Comparison of ENCODE assay signal across 9 cellular contexts in the genomic region with DNA sequence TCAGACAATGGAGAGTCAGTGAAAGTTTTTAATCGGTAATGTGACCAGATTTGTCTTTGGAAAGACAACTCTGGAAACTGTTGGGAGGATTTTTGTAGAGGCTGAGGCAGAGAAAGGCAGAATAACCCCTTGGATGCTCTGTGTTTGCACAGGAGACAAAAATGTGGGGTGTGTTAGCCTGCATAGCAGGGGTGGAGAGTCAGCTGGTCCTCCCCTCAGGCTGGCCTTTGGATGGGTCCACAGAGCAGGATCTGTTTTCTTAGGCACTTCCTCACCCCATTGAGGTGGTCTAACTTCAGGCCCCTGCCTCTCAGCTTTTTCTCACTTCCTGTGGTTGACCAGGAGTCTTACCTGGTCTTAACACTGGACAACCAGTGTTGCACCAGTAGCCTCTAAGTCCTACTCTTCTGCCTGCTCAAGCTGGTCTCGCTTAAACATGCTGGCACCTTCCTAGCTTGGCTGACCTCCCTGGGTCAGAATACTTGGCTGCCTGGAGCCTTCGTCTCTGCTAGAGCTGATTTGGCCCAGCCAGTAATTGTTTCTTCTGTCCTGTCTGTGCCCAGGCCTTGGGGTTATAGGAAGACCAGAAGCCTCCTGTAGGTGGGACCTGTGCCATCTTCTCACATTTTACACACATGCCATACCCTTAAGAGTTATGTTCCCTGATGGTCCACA.
DNase-seq lines count a peak whose midpoint lies in the region; ATAC-seq and TF ChIP-seq lines count a peak whose summit lies in the region.
"Had no signal": no experiment of that assay in that cellular context is flagged by ENCODE, and none has a peak within 500 bp of the region (broad histone marks: within the 10 kb centered on the region; RNA-seq: fewer than 3 reads in every experiment).

No MANE protein-coding gene starts in this region.

- in situ Hi-C loops in IMR-90 (cut with MboI; ENCODE audit: low sequenced_read_pairs) = no loop called here

- H2AK9ac ChIP-seq in IMR-90 (replicated peaks; ENCODE audit: low read depth, low read length, poor library complexity) = peak overlapping the region; percentile 6

- DNase-seq in IMR-90 (peak; percentile 51), esophagus muscularis mucosa (ENCODE audit: extremely low spot score) (peak; percentile 92), lung (ENCODE audit: low spot score) (peak; percentile 30), thoracic aorta (ENCODE audit: low spot score) (no peak)
- no peak for DNase-seq in stimulated activated CD8-positive, alpha-beta memory T cell treated with anti-CD3 and anti-CD28 coated beads, Interleukin-4, amount 100 ng/mL, for 48 hours
- no peak for DNase-seq in activated naive CD4-positive, alpha-beta T cell treated with Interleukin-2 at 50 U/mL for 16 hours
- DNase-seq in stimulated activated CD4-positive, alpha-beta T cell treated with anti-CD3 and anti-CD28 coated beads, Interleukin-4, amount 100 ng/mL, for 1 hour = no peak
- DNase-seq: Peyer's patch had no signal

- ATAC-seq in IMR-90 (ENCODE audit: low read depth) = peak; percentile 42
- no peak for ATAC-seq in lung (ENCODE audit: insufficient read depth, low FRiP score)
- no peak for ATAC-seq in thoracic aorta (ENCODE audit: insufficient number of reproducible peaks, low FRiP score, low read depth)
- ATAC-seq in GM21825 (IDR thresholded peaks at IDR 0.05; ENCODE audit: unreplicated experiment) = no peak

- no peaks in the 10 kb centered on the region for H4K20me1 ChIP-seq in IMR-90 (ENCODE audit: insufficient read depth, low read length)

- no peak for TF ChIP-seq POLR2A in IMR-90 (IDR thresholded peaks at IDR 0.05; ENCODE audit: low read depth, low read length)
- TF ChIP-seq POLR2A in esophagus muscularis mucosa (IDR thresholded peaks at IDR 0.05; ENCODE audit: low read depth) = no peak

- H3K9me3 ChIP-seq in IMR-90 (ENCODE audit: control insufficient read depth, insufficient read depth, low read length) (no peaks in the 10 kb centered on the region), esophagus muscularis mucosa (no peaks in the 10 kb centered on the region), lung (ENCODE audit: control insufficient read depth in 2 of 2, insufficient read depth in 1 of 2, low read length in 1 of 2) (no peaks in the 10 kb centered on the region), thoracic aorta (no peaks in the 10 kb centered on the region)
- H3K9me3 ChIP-seq: Peyer's patch had no signal

- 67% methylated on average over 1 of the region's 3 CpGs; no CpG with 5 or more reads in 1 of the 2 experiments for WGBS in IMR-90 (ENCODE audit: extremely low coverage in 2 of 2, insufficient read length in 1 of 2), 2 experiments
- 38% methylated on average over 3 of the region's 3 CpGs for WGBS in esophagus muscularis mucosa
- WGBS in lung, 2 donors = 71 to 86% methylated on average over 3 of the region's 3 CpGs

- peaks cover 26% of the 10 kb centered on the region for H3K9me1 ChIP-seq in IMR-90 (ENCODE audit: insufficient read depth, low read length)

- 0 out of 2 replicates have a peak overlapping the region, but pooled peaks have one; percentile 6 for H3K56ac ChIP-seq in IMR-90 (ENCODE audit: extremely low read depth, insufficient read depth, low read length)

- CTCF ChIA-PET in IMR-90 (lab: Yijun Ruan, JAX) = interaction anchor here (1.9 kb wide), 1 partner anchor 54 kb away, joined by 5 read pairs; no protein-coding TSS in a partner anchor

- H3K27ac ChIP-seq in IMR-90 (ENCODE audit: insufficient read depth, low read length) = peak overlapping the region; percentile 74
- peak overlapping the region; percentile 59 to 64 (median 60) for H3K27ac ChIP-seq in esophagus muscularis mucosa (replicated peaks in 1 of 4)
- H3K27ac ChIP-seq in lung (ENCODE audit: low read depth in 1 of 2, low read length in 1 of 2) = peak overlapping the region; percentile 45 to 51
- H3K27ac ChIP-seq in thoracic aorta = peak overlapping the region; percentile 91 to 93
- H3K27ac ChIP-seq: Peyer's patch had no signal

- H3K23ac ChIP-seq in IMR-90 (ENCODE audit: low read depth, low read length) = peak overlapping the region; percentile 72

- no peaks in the 10 kb centered on the region for H3K27me3 ChIP-seq in IMR-90 (ENCODE audit: control insufficient read depth, insufficient read depth, low read length)
- no peaks in the 10 kb centered on the region for H3K27me3 ChIP-seq in esophagus muscularis mucosa
- H3K27me3 ChIP-seq in lung (ENCODE audit: control insufficient read depth, insufficient read depth) = no peaks in the 10 kb centered on the region
- H3K27me3 ChIP-seq in thoracic aorta (replicated peaks; ENCODE audit: insufficient read depth) = no peaks in the 10 kb centered on the region
- H3K27me3 ChIP-seq: Peyer's patch had no signal

- TF ChIP-seq EP300 in esophagus muscularis mucosa (IDR thresholded peaks at IDR 0.05) = no peak

- H3K4me2 ChIP-seq in IMR-90 (ENCODE audit: low read depth, low read length) = peak overlapping the region; percentile 35; the same call in 1 of the 2 replicates

- no peak overlapping the region for H3K4me3 ChIP-seq in IMR-90 (ENCODE audit: insufficient read depth, low read depth, low read length)
- no peak overlapping the region for H3K4me3 ChIP-seq in esophagus muscularis mucosa
- H3K4me3 ChIP-seq in lung = no peak overlapping the region
- no peak overlapping the region for H3K4me3 ChIP-seq in thoracic aorta
- H3K4me3 ChIP-seq: Peyer's patch had no signal

- H4K5ac ChIP-seq in IMR-90 (ENCODE audit: low read depth, low read length) = peak overlapping the region; percentile 61

- intact Hi-C loops in IMR-90 (cut with micrococcal nuclease) = no loop called here
- intact Hi-C loops in esophagus muscularis mucosa (cut with DNase I) = no loop called here

- H2BK120ac ChIP-seq in IMR-90 (ENCODE audit: low read depth, low read length) = peak overlapping the region; percentile 83

- 0 out of 2 replicates have a peak overlapping the region, but pooled peaks have one; percentile 9 for H3K9ac ChIP-seq in IMR-90 (ENCODE audit: low read depth, low read length)

- H4K91ac ChIP-seq in IMR-90 (ENCODE audit: insufficient read depth, low read depth, low read length) = peak overlapping the region; percentile 79

- H3K4ac ChIP-seq in IMR-90 (ENCODE audit: low read depth, low read length) = peak overlapping the region; percentile 95

- peak overlapping the region; percentile 76 to 90 for H4K8ac ChIP-seq in IMR-90 (ENCODE audit: low read depth in 2 of 2, low read length in 2 of 2)

- no peak overlapping the region for H2AFZ ChIP-seq in IMR-90 (replicated peaks; ENCODE audit: low read length, poor library complexity)

- peaks cover 21% of the 10 kb centered on the region for H3K36me3 ChIP-seq in IMR-90 (ENCODE audit: control insufficient read depth, insufficient read depth, low read length)
- peaks cover 0 to 15% (median 0%) of the 10 kb centered on the region in 4 donors for H3K36me3 ChIP-seq in esophagus muscularis mucosa
- H3K36me3 ChIP-seq in lung (ENCODE audit: control insufficient read depth in 2 of 2, insufficient read depth in 2 of 2, low read length in 2 of 2) = peaks cover 0 to 4% of the 10 kb centered on the region in 2 donors
- no peaks in the 10 kb centered on the region for H3K36me3 ChIP-seq in thoracic aorta
- H3K36me3 ChIP-seq: Peyer's patch had no signal

- dilution Hi-C loops in IMR-90 (cut with HindIII; ENCODE audit: low sequenced_read_pairs, unreplicated experiment) = no loop called here

- peaks cover 35 to 66% of the 10 kb centered on the region in 2 experiments for H3K79me1 ChIP-seq in IMR-90 (ENCODE audit: low read depth in 1 of 2, low read length in 2 of 2)

- H2BK15ac ChIP-seq in IMR-90 (ENCODE audit: low read depth, low read length) = peak overlapping the region; percentile 27; the same call in 1 of the 3 replicates

- H2BK20ac ChIP-seq in IMR-90 (ENCODE audit: low read depth, low read length) = peak overlapping the region; percentile 93

- TF ChIP-seq RAD21 in IMR-90 (IDR thresholded peaks at IDR 0.05; ENCODE audit: low read length) = no peak

- TF ChIP-seq CTCF in IMR-90 (conservative IDR thresholded peaks at IDR 0.05; ENCODE audit: low read depth, low read length) (no peak), esophagus muscularis mucosa (IDR thresholded peaks at IDR 0.05) (no peak), lung (IDR thresholded peaks at IDR 0.05; ENCODE audit: control extremely low read depth, extremely low read depth) (no peak), thoracic aorta (IDR thresholded peaks at IDR 0.05) (no peak)

- peak overlapping the region; percentile 74 for H3K14ac ChIP-seq in IMR-90 (replicated peaks; ENCODE audit: low read depth, low read length)

- H3K18ac ChIP-seq in IMR-90 (ENCODE audit: low read depth, low read length) = peak overlapping the region; percentile 93

- H3K4me1 ChIP-seq in IMR-90 (ENCODE audit: control insufficient read depth, insufficient read depth, low read length) (peaks cover 33% of the 10 kb centered on the region), esophagus muscularis mucosa (peaks cover 48 to 84% (median 63%) of the 10 kb centered on the region in 4 donors), lung (ENCODE audit: control insufficient read depth in 2 of 2, insufficient read depth in 2 of 2, low read length in 2 of 2) (peaks cover 7 to 23% of the 10 kb centered on the region in 2 donors), thoracic aorta (ENCODE audit: control insufficient read depth in 1 of 2, low read depth in 2 of 2) (peaks cover 71 to 100% of the 10 kb centered on the region in 2 donors)
- H3K4me1 ChIP-seq: Peyer's patch had no signal

- POLR2A ChIA-PET in IMR-90 (lab: Charles Lee; ENCODE audit: unreplicated experiment) = no interaction called here

- H2AK5ac ChIP-seq in IMR-90 (ENCODE audit: low read depth, low read length) = peak overlapping the region; percentile 84

- H2BK5ac ChIP-seq in IMR-90 (ENCODE audit: low read depth, low read length, poor library complexity, severe bottlenecking) = peak overlapping the region; percentile 99

- BruUV-seq in IMR-90 (replicated peaks; lab: Mats Ljungman, UMichigan) = no TSS peak

TF ChIP-seq in IMR-90, 13 proteins besides CTCF, POLR2A, EP300 and RAD21:
- no peak for TF ChIP-seq FOS (IDR thresholded peaks at IDR 0.05; ENCODE audit: low read depth, low read length)
- TF ChIP-seq MAZ (IDR thresholded peaks at IDR 0.05; ENCODE audit: borderline replicate concordance, low read depth, low read length) = no peak
- peak; percentile 12; the same call in 1 of the 2 replicates for TF ChIP-seq BHLHE40 (IDR thresholded peaks at IDR 0.05; ENCODE audit: low read depth, low read length)
- TF ChIP-seq CHD1 (IDR thresholded peaks at IDR 0.05; ENCODE audit: low read depth, low read length) = no peak
TF ChIP-seq in IMR-90: peak in this region for 1.

Comparison
In these comparisons a context has a peak if more than half of its experiments do, and no peak if none do; other contexts are left out.
1. DNase-seq: peak in IMR-90 (single experiment), esophagus muscularis mucosa (single experiment) and lung (single experiment); none in thoracic aorta (single experiment), stimulated activated CD8-positive, alpha-beta memory T cell treated with anti-CD3 and anti-CD28 coated beads, Interleukin-4, amount 100 ng/mL, for 48 hours (single experiment), activated naive CD4-positive, alpha-beta T cell treated with Interleukin-2 at 50 U/mL for 16 hours (single experiment) and stimulated activated CD4-positive, alpha-beta T cell treated with anti-CD3 and anti-CD28 coated beads, Interleukin-4, amount 100 ng/mL, for 1 hour (single experiment).
2. Peak in every context shown above with its lines, with median percentiles within 50 percentile points of each other: H3K27ac ChIP-seq.